16 cellular contexts compared by ENCODE assay signal in genomic region chr3:151909720-151910405, GRCh38. TPM values are rescaled to one million over a fixed set of nuclear protein-coding genes. Genes with fewer than 3 reads are reported as not detected.
"Had no signal": no experiment of that assay in that cellular context is flagged by ENCODE, and none has a peak within 500 bp of the region (broad histone marks: within the 10 kb centered on the region; RNA-seq: fewer than 3 reads in every experiment).

No MANE protein-coding gene starts in this region.

- H3K27ac ChIP-seq: right lobe of liver, spleen, upper lobe of left lung, VCaP had no signal

- H3K9me3 Mint-ChIP-seq: effector memory CD8-positive, alpha-beta T cell; immature natural killer cell; natural killer cell had no signal

- H3K4me1 ChIP-seq: right lobe of liver, spleen, upper lobe of left lung had no signal

- DNase-seq: activated CD4-positive, alpha-beta T cell treated with anti-CD3 and anti-CD28 coated beads for 4 hours; activated CD8-positive, alpha-beta memory T cell treated with anti-CD3 and anti-CD28 coated beads, Interleukin-2, amount 50 U/mL, for 48 hours; activated CD8-positive, alpha-beta T cell treated with anti-CD3 and anti-CD28 coated beads, Interleukin-2, amount 10 ng/mL, durations not matched to agents 7 days and 5 days; central memory CD4-positive, alpha-beta T cell; effector memory CD8-positive, alpha-beta T cell; immature natural killer cell; natural killer cell; right lobe of liver; spleen; stimulated activated CD4-positive, alpha-beta T cell treated with anti-CD3 and anti-CD28 coated beads, Interleukin-2, amount 100 ng/mL, for 24 hours; stimulated activated naive CD4-positive, alpha-beta T cell; T-helper 1 cell; upper lobe of left lung had no signal

- H3K4me1 Mint-ChIP-seq: immature natural killer cell, natural killer cell had no signal

- H3K36me3 ChIP-seq: ascending aorta, right lobe of liver, spleen, upper lobe of left lung had no signal

- H3K27ac Mint-ChIP-seq: activated CD8-positive, alpha-beta T cell treated with anti-CD3 and anti-CD28 coated beads, Interleukin-2, amount 10 ng/mL, durations not matched to agents 7 days and 5 days; effector memory CD8-positive, alpha-beta T cell; immature natural killer cell; natural killer cell; progenitor cell of endocrine pancreas had no signal

- H3K36me3 Mint-ChIP-seq: natural killer cell had no signal

- H3K27me3 Mint-ChIP-seq: progenitor cell of endocrine pancreas had no signal

- H3K9me3 ChIP-seq: ascending aorta, right lobe of liver, upper lobe of left lung had no signal

- H3K4me3 Mint-ChIP-seq: activated CD8-positive, alpha-beta T cell treated with anti-CD3 and anti-CD28 coated beads, Interleukin-2, amount 10 ng/mL, durations not matched to agents 7 days and 5 days; effector memory CD8-positive, alpha-beta T cell; immature natural killer cell; natural killer cell had no signal

- H3K4me3 ChIP-seq: ascending aorta, right lobe of liver, spleen, upper lobe of left lung had no signal

- H3K27me3 ChIP-seq: ascending aorta, right lobe of liver, spleen, upper lobe of left lung had no signal

RNA-seq across cellular contexts. Expression of gene SUCNR1, which starts 36.4 kb away (rescaled TPM):
- total RNA-seq: activated CD8-positive, alpha-beta T cell treated with anti-CD3 and anti-CD28 coated beads, Interleukin-2, amount 10 ng/mL, durations not matched to agents 7 days and 5 days had no signal
